In genomic region chr11:66880484-66881211, GRCh38 we compare ENCODE assay signal across 9 cellular contexts. TPM values are rescaled to one million over a fixed set of nuclear protein-coding genes. Genes with fewer than 3 reads are reported as not detected.
DNase-seq lines count a peak whose midpoint lies in the region; ATAC-seq and TF ChIP-seq lines count a peak whose summit lies in the region.
"Had no signal": no experiment of that assay in that cellular context is flagged by ENCODE, and none has a peak within 500 bp of the region (broad histone marks: within the 10 kb centered on the region; RNA-seq: fewer than 3 reads in every experiment).

No MANE protein-coding gene starts in this region.

- H3K36me3 ChIP-seq in RWPE2 (ENCODE audit: low read depth) (no peaks in the 10 kb centered on the region), hepatocyte (replicated peaks; ENCODE audit: insufficient read depth, low read depth) (no peaks in the 10 kb centered on the region)

- ATAC-seq in RWPE2 (ENCODE audit: low read depth) (peak; percentile 92), left colon (no peak), GM21423 (IDR thresholded peaks at IDR 0.05; ENCODE audit: unreplicated experiment) (no peak), GM19455 (IDR thresholded peaks at IDR 0.05; ENCODE audit: unreplicated experiment) (no peak)

- no peak overlapping the region for H3K4me3 ChIP-seq in RWPE2 (ENCODE audit: severe bottlenecking)
- no peak overlapping the region for H3K4me3 ChIP-seq in hepatocyte

- H3K27ac ChIP-seq in RWPE2 (ENCODE audit: poor library complexity, severe bottlenecking) (peak overlapping the region; percentile 58), hepatocyte (no peak overlapping the region)

- H3K4me2 ChIP-seq in hepatocyte, result no peak overlapping the region

- intact Hi-C loops in left colon (cut with DNase I, micrococcal nuclease), result no loop called here

- H3K9me3 ChIP-seq in RWPE2 (ENCODE audit: severe bottlenecking) (no peaks in the 10 kb centered on the region), hepatocyte (ENCODE audit: low read depth) (no peaks in the 10 kb centered on the region)

- DNase-seq in COR-L47 (lab: John Stamatoyannopoulos, UW), result peak; percentile 91
- peak; percentile 97 for DNase-seq in M059J (ENCODE audit: low read depth)
- peak; percentile 95 for DNase-seq in RWPE2 (ENCODE audit: low spot score)
- DNase-seq in inferior parietal cortex (ENCODE audit: extremely low spot score), result peak; percentile 43
- DNase-seq in left colon, result no peak
- DNase-seq in hepatocyte (ENCODE audit: low spot score), result no peak
- DNase-seq: GF-D8 had no signal

- H4K20me1 ChIP-seq in hepatocyte (ENCODE audit: insufficient read depth, poor library complexity, severe bottlenecking), result no peaks in the 10 kb centered on the region

- peaks cover 2% of the 10 kb centered on the region for H3K79me2 ChIP-seq in hepatocyte

- no peaks in the 10 kb centered on the region for H3K9me2 ChIP-seq in hepatocyte (replicated peaks; ENCODE audit: insufficient read depth)

- no peak for TF ChIP-seq CTCF in RWPE2 (IDR thresholded peaks at IDR 0.05; ENCODE audit: poor library complexity, severe bottlenecking)
- no peak for TF ChIP-seq CTCF in hepatocyte (IDR thresholded peaks at IDR 0.05; ENCODE audit: poor library complexity)

- H2AFZ ChIP-seq in hepatocyte, result no peak overlapping the region

- WGBS in hepatocyte (ENCODE audit: low lambda C conversion rate, missing lambda C conversion rate), result 74% methylated on average over 11 of the region's 11 CpGs

- peaks cover 34% of the 10 kb centered on the region for H3K4me1 ChIP-seq in RWPE2 (ENCODE audit: insufficient read depth, poor library complexity, severe bottlenecking)
- H3K4me1 ChIP-seq in hepatocyte (ENCODE audit: insufficient read depth), result peaks cover 17% of the 10 kb centered on the region

- H3K27me3 ChIP-seq in RWPE2 (ENCODE audit: insufficient read depth, poor library complexity, severe bottlenecking), result no peaks in the 10 kb centered on the region
- H3K27me3 ChIP-seq in hepatocyte, result no peaks in the 10 kb centered on the region

RNA-seq across cellular contexts. Expression of gene LRFN4, which starts 23.8 kb away (rescaled TPM):
- 8.1 and 13.2 TPM in 2 replicates for total RNA-seq in M059J (2014; rRNA removed; shearing (Covaris generic))
- total RNA-seq in left colon, result 10 to 100 TPM; 32.7 to 46.3 TPM
- total RNA-seq in hepatocyte, result 12.5 and 15.8 TPM in 2 replicates
- 14.3 and 30.2 TPM in 2 replicates for polyA plus RNA-seq in hepatocyte

RNA-seq across cellular contexts. Expression of gene RCE1, which starts 37.4 kb away (rescaled TPM):
- total RNA-seq in M059J (2014; rRNA removed; shearing (Covaris generic)), result 21.3 and 32.3 TPM in 2 replicates
- total RNA-seq in left colon, result 10 to 100 TPM; 25.5 to 28.3 TPM
- total RNA-seq in hepatocyte, result 19.8 and 27.0 TPM in 2 replicates
- 41.4 and 42.2 TPM in 2 replicates for polyA plus RNA-seq in hepatocyte

Comparison
In these comparisons a context has a peak if more than half of its experiments do, and no peak if none do; other contexts are left out.
1. DNase-seq: peak in COR-L47 (single experiment), M059J (single experiment), RWPE2 (single experiment) and inferior parietal cortex (single experiment); none in left colon (0 of 2) and hepatocyte (single experiment).